8 cellular contexts compared by ENCODE assay signal in the genomic region with DNA sequence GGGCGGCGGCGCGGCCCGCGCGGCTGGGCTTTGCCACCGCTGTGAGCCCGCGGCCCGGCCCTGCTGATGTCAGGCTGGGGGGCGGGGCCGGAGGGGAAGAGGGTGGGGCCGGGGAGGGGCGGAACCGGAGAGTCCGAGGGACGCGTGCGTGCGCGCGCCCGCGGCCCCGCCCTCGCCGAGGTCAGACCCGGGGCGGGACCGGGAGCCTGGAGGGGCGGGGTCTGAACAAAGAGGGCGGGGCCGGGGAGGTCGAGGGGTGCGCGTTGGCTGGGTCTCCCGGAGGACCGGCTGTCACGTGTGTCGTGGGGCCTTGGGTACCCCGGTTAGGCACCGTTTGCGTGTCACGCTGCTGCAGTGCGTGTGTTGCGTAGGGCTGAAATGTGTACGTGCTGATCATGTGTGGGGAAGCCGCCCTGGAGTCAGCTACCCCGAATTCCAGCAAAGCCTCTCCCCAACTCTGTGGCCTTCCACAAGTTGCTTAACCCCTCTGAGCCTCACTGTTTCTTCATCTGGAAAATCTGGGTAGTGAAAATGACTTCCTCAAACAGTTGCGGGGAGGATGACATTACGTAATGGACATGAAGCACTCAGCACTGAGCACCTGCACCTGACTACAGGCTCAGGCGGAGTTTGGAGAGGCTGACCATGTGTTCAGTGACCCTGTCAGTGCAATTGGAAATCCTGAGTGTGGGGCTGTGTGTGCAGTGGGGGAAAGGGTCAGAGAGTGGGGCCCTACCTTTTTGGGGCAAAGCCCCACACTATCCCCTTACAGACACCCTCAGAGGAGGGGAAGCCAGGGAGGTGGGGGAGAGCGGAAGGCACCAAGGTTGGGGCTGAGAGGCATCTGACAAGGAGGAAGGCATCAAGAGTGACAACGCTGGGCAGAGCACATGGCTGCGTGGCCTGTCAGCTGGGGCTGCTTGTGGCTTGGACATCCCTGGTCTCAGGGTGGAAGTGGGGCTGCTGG. TPM values are rescaled to one million over a fixed set of nuclear protein-coding genes. Genes with fewer than 3 reads are reported as not detected.
DNase-seq lines count a peak whose midpoint lies in the region; ATAC-seq and TF ChIP-seq lines count a peak whose summit lies in the region.

Gene RALGDS, minus strand, starts transcription at position 41 of the 967 bp plus-strand sequence. CDS start 86 bp downstream, outside the sequence.

- intact Hi-C loops in activated T-helper 2 cell treated with anti-CD3 and anti-CD28 coated beads, Interferon-gamma antibody, Interleukin-2, Interleukin-4, amounts not matched to agents 10 μg/mL and 5 μg/mL and 100 μg/mL, durations not matched to agents 14 hours and 24 hours and 36 hours (cut with micrococcal nuclease) = loop anchor here (1.0 kb wide), 2 partner anchors 12 to 28 kb away; no protein-coding TSS in a partner anchor
- intact Hi-C loops in natural killer cell (cut with micrococcal nuclease) = loop anchor here (1.0 kb wide), 1 partner anchor 28 kb away; no protein-coding TSS in a partner anchor

- TF ChIP-seq POLR2A in Raji (IDR thresholded peaks at IDR 0.05; ENCODE audit: insufficient read depth, low read depth, low read length) = peak; percentile 61

- peak within 1 kb of the TSS; percentile 80 for H3K4me3 Mint-ChIP-seq in activated T-helper 2 cell treated with anti-CD3 and anti-CD28 coated beads, Interferon-gamma antibody, Interleukin-2, Interleukin-4, amounts not matched to agents 10 μg/mL and 5 μg/mL and 100 μg/mL, durations not matched to agents 14 hours and 24 hours and 36 hours (ENCODE audit: low read depth)
- peak within 1 kb of the TSS; percentile 82 for H3K4me3 Mint-ChIP-seq in natural killer cell

- peak within 1 kb of the TSS; percentile 66 for H3K27ac Mint-ChIP-seq in activated T-helper 2 cell treated with anti-CD3 and anti-CD28 coated beads, Interferon-gamma antibody, Interleukin-2, Interleukin-4, amounts not matched to agents 10 μg/mL and 5 μg/mL and 100 μg/mL, durations not matched to agents 14 hours and 24 hours and 36 hours
- peak within 1 kb of the TSS; percentile 75 to 97 for H3K27ac Mint-ChIP-seq in natural killer cell

- peaks cover 35% of the 10 kb centered on the region for H3K4me1 Mint-ChIP-seq in activated T-helper 2 cell treated with anti-CD3 and anti-CD28 coated beads, Interferon-gamma antibody, Interleukin-2, Interleukin-4, amounts not matched to agents 10 μg/mL and 5 μg/mL and 100 μg/mL, durations not matched to agents 14 hours and 24 hours and 36 hours (ENCODE audit: low read depth)
- H3K4me1 Mint-ChIP-seq in natural killer cell = peaks cover 42 to 69% of the 10 kb centered on the region in 2 donors

- DNase-seq in DMS114 treated with DMSO at 0.1 percent for 48 hours (lab: John Stamatoyannopoulos, UW; ENCODE audit: unreplicated experiment) = peak; percentile 14
- DNase-seq in Karpas-422 = peak; percentile 96
- peak; percentile 80 for DNase-seq in activated T-helper 2 cell treated with anti-CD3 and anti-CD28 coated beads, Interferon-gamma antibody, Interleukin-2, Interleukin-4, amounts not matched to agents 10 μg/mL and 5 μg/mL and 100 μg/mL, durations not matched to agents 14 hours and 24 hours and 36 hours (ENCODE audit: low spot score)
- DNase-seq in fibroblast of peridontal ligament (ENCODE audit: extremely low read depth) = peak; percentile 64
- DNase-seq in natural killer cell = peak; percentile 87
- DNase-seq in stimulated activated naive CD4-positive, alpha-beta T cell (lab: John Stamatoyannopoulos, UW) = peak; percentile 77 to 93 (median 90)

- TF ChIP-seq CTCF in natural killer cell (IDR thresholded peaks at IDR 0.05) = no peak

- H3K4me1 ChIP-seq in Karpas-422 (ENCODE audit: low read length) = peaks cover 73% of the 10 kb centered on the region

- no peaks in the 10 kb centered on the region for H3K36me3 ChIP-seq in Karpas-422 (ENCODE audit: insufficient read depth, low read length)

- H3K9ac ChIP-seq in Karpas-422 (ENCODE audit: low read length) = peak within 1 kb of the TSS; percentile 68

- H3K27ac ChIP-seq in Karpas-422 (ENCODE audit: low read length) = peak within 1 kb of the TSS; percentile 66; the same call in 1 of the 2 replicates

- H3K4me3 ChIP-seq in Karpas-422 (ENCODE audit: low read length) = peak within 1 kb of the TSS; percentile 67

- no peaks in the 10 kb centered on the region for H3K9me3 ChIP-seq in Karpas-422 (ENCODE audit: low read length)

- H3K9me2 ChIP-seq in Karpas-422 (replicated peaks; ENCODE audit: insufficient read depth, low read length) = no peaks in the 10 kb centered on the region

- no peak within 1 kb of the TSS for H2AFZ ChIP-seq in Karpas-422 (ENCODE audit: low read length)

- peaks cover 74% of the 10 kb centered on the region for H4K20me1 ChIP-seq in Karpas-422 (ENCODE audit: insufficient read depth, low read depth, low read length)

- no peaks in the 10 kb centered on the region for H3K9me3 Mint-ChIP-seq in activated T-helper 2 cell treated with anti-CD3 and anti-CD28 coated beads, Interferon-gamma antibody, Interleukin-2, Interleukin-4, amounts not matched to agents 10 μg/mL and 5 μg/mL and 100 μg/mL, durations not matched to agents 14 hours and 24 hours and 36 hours
- no peaks in the 10 kb centered on the region for H3K9me3 Mint-ChIP-seq in natural killer cell

- H3K4me2 ChIP-seq in Karpas-422 (ENCODE audit: low read depth, low read length, poor library complexity, severe bottlenecking) = peak within 1 kb of the TSS; percentile 89

- peaks cover 15% of the 10 kb centered on the region for H3K36me3 Mint-ChIP-seq in activated T-helper 2 cell treated with anti-CD3 and anti-CD28 coated beads, Interferon-gamma antibody, Interleukin-2, Interleukin-4, amounts not matched to agents 10 μg/mL and 5 μg/mL and 100 μg/mL, durations not matched to agents 14 hours and 24 hours and 36 hours (ENCODE audit: low read depth)
- H3K36me3 Mint-ChIP-seq in natural killer cell = no peaks in the 10 kb centered on the region

- peaks cover 66% of the 10 kb centered on the region for H3K79me2 ChIP-seq in Karpas-422 (ENCODE audit: low read length)

- H3K27me3 Mint-ChIP-seq in activated T-helper 2 cell treated with anti-CD3 and anti-CD28 coated beads, Interferon-gamma antibody, Interleukin-2, Interleukin-4, amounts not matched to agents 10 μg/mL and 5 μg/mL and 100 μg/mL, durations not matched to agents 14 hours and 24 hours and 36 hours (ENCODE audit: low read depth) = no peaks in the 10 kb centered on the region
- no peaks in the 10 kb centered on the region for H3K27me3 Mint-ChIP-seq in natural killer cell (ENCODE audit: low read depth in 2 of 2)

- no peaks in the 10 kb centered on the region for H3K27me3 ChIP-seq in Karpas-422 (ENCODE audit: low read length)

- ATAC-seq in GM21737 (IDR thresholded peaks at IDR 0.05; ENCODE audit: unreplicated experiment) (peak; percentile 52), natural killer cell (peak; percentile 78 to 92 (median 84))

RNA-seq across cellular contexts. Expression of gene RALGDS, which starts in this region (rescaled TPM):
- total RNA-seq in Karpas-422 (2014; rRNA removed; shearing (Covaris generic); ENCODE audit: low replicate concordance) = 69.2 and 99.2 TPM in 2 replicates
- total RNA-seq in activated T-helper 2 cell treated with anti-CD3 and anti-CD28 coated beads, Interferon-gamma antibody, Interleukin-2, Interleukin-4, amounts not matched to agents 10 μg/mL and 5 μg/mL and 100 μg/mL, durations not matched to agents 14 hours and 24 hours and 36 hours = 78.8 and 85.8 TPM in 2 replicates
- total RNA-seq in natural killer cell = 100 to 1,000 TPM; 206 to 250 (median 208) TPM

Comparison
In these comparisons a context has a peak if more than half of its experiments do, and no peak if none do; other contexts are left out.
1. Peak in every context shown above with its lines: DNase-seq, ATAC-seq, H3K4me3 ChIP-seq and H3K27ac ChIP-seq.
2. DNase-seq: peak in every context shown above with its lines; median percentile 96 in Karpas-422; 90 in stimulated activated naive CD4-positive, alpha-beta T cell; 87 in natural killer cell; 80 in activated T-helper 2 cell treated with anti-CD3 and anti-CD28 coated beads, Interferon-gamma antibody, Interleukin-2, Interleukin-4, amounts not matched to agents 10 μg/mL and 5 μg/mL and 100 μg/mL, durations not matched to agents 14 hours and 24 hours and 36 hours; 64 in fibroblast of peridontal ligament; 14 in DMS114 treated with DMSO at 0.1 percent for 48 hours.